Comparison of ENCODE assay signal across 8 cellular contexts in the genomic region with DNA sequence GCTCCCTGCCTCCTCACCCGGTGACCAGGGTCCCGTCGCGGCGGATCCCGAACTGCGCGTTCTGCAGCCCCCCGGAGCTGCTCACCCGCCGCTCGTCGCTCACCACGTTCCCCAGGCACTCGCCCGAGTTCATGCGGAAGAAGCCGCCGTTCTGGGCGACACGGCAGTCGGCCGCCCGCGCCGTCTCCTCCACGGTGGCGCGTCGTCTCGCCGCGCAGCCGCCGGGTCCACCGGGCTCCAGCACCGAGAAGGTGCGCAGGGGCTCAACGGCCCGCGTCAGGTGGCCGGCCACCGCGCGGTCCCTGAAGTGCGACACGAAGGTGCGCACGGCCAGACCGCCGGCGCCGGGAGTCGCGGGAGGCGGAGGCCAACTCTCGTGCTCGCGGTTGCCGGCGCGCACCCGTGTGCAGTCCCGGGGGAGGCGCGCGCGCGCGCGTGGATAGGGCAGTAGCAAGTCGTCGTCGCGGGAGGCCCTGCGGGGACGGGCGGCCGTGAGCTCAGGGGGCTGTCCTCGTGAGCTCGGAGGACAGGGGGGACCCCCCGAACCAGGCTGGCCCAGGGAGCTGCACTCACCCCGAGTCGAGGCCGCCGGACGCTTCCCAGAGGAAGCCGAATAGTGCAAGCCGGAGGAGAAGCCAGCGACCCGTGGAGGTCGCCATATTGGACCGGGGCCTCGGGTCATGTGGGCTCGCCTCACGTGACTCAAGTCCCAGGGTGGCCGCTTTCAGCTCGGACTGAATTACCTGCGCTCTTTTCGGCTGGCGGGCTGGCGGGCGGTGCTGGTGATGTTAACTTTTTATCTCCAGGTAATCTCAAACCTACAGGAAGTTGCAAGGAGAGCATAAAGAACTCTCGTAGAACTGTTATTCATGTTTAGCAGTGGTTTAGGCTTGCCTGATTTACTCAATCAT. TPM values are rescaled to one million over a fixed set of nuclear protein-coding genes. Genes with fewer than 3 reads are reported as not detected.
A peak's percentile ranks its signal among the peaks of the same experiment; 100 is the strongest.
DNase-seq lines count a peak whose midpoint lies in the region; ATAC-seq and TF ChIP-seq lines count a peak whose summit lies in the region.

A gene with protein sequence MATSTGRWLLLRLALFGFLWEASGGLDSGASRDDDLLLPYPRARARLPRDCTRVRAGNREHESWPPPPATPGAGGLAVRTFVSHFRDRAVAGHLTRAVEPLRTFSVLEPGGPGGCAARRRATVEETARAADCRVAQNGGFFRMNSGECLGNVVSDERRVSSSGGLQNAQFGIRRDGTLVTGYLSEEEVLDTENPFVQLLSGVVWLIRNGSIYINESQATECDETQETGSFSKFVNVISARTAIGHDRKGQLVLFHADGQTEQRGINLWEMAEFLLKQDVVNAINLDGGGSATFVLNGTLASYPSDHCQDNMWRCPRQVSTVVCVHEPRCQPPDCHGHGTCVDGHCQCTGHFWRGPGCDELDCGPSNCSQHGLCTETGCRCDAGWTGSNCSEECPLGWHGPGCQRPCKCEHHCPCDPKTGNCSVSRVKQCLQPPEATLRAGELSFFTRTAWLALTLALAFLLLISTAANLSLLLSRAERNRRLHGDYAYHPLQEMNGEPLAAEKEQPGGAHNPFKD (minus strand): TSS at position 680 of the 911 bp plus-strand sequence. CDS start 21 bp downstream, at position 659.

- no peaks in the 10 kb centered on the region for H3K36me3 ChIP-seq in kidney epithelial cell (ENCODE audit: control insufficient read depth, insufficient read depth, low read length)

- H3K4me3 ChIP-seq in kidney epithelial cell (ENCODE audit: low read depth, low read length): peak within 1 kb of the TSS; percentile 84

- DNase-seq in AG08396 (ENCODE audit: low spot score) (peak; percentile 95), NCI-H345 (lab: John Stamatoyannopoulos, UW) (peak; percentile 85), cerebellum (ENCODE audit: low spot score) (peak; percentile 92), kidney epithelial cell (ENCODE audit: low read depth) (peak; percentile 37)
- peak; percentile 67 to 73 for DNase-seq in activated CD4-positive, alpha-beta T cell treated with anti-CD3 and anti-CD28 coated beads for 24 hours (ENCODE audit: low read depth in 2 of 2)
- peak; percentile 64 to 76 for DNase-seq in stimulated activated CD4-positive, alpha-beta T cell treated with anti-CD3 and anti-CD28 coated beads, Interleukin-15, amount 100 ng/mL, for 1 hour (ENCODE audit: low read depth in 1 of 2, low spot score in 1 of 2)

- TF ChIP-seq CTCF in kidney epithelial cell (IDR thresholded peaks at IDR 0.05; ENCODE audit: insufficient read depth, low read length, poor library complexity, severe bottlenecking): no peak

- H3K27me3 ChIP-seq in kidney epithelial cell (ENCODE audit: control insufficient read depth, insufficient read depth, low read length): peaks cover 4% of the 10 kb centered on the region

- ATAC-seq in GM18907 (IDR thresholded peaks at IDR 0.05; ENCODE audit: unreplicated experiment): peak; percentile 92
- ATAC-seq in HG03139 (IDR thresholded peaks at IDR 0.05; ENCODE audit: unreplicated experiment): peak; percentile 92

RNA-seq across cellular contexts. Expression of the gene that starts here (rescaled TPM):
- total RNA-seq in cerebellum (5.4 TPM), kidney epithelial cell (40.0 and 59.9 TPM in 2 replicates)

Comparison
In these comparisons a context has a peak if more than half of its experiments do, and no peak if none do; other contexts are left out.
1. Peak in every context shown above with its lines: DNase-seq, ATAC-seq and H3K4me3 ChIP-seq.
2. DNase-seq: peak in every context shown above with its lines; median percentile 95 in AG08396; 92 in cerebellum; 85 in NCI-H345; 70 in activated CD4-positive, alpha-beta T cell treated with anti-CD3 and anti-CD28 coated beads for 24 hours; 70 in stimulated activated CD4-positive, alpha-beta T cell treated with anti-CD3 and anti-CD28 coated beads, Interleukin-15, amount 100 ng/mL, for 1 hour; 37 in kidney epithelial cell.